In the genomic region with DNA sequence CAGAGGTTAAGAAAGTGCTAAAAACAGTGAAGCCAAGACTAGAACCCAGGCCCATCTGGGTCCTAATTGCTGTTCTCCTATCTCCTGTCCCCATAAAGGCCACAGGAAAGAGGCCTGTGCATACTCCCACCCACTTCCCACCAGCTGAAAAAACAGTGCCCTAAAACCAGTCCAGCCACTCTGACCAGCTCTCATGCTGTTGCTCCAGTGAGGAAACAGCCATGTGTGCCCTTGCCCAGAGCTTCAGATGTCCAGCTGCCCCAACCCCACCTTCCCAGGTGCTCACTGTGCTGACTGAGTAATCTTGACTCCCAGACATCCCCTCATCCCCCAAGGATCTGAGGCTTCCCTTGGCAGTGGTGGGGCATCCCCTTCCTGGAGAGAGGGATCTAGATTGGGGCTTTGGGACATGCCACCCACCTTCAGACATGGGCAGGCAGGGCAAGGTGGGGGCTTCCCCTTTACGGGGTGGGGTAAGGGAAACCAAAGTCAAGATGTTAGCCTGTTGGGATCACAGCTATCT, we compare ENCODE assay signal across 17 cellular contexts. TPM values are rescaled to one million over a fixed set of nuclear protein-coding genes. Genes with fewer than 3 reads are reported as not detected.
DNase-seq lines count a peak whose midpoint lies in the region; ATAC-seq and TF ChIP-seq lines count a peak whose summit lies in the region.
"Had no signal": no experiment of that assay in that cellular context is flagged by ENCODE, and none has a peak within 500 bp of the region (broad histone marks: within the 10 kb centered on the region; RNA-seq: fewer than 3 reads in every experiment).

No MANE protein-coding gene starts in this region.

- H3K27me3 ChIP-seq in body of pancreas (no peaks in the 10 kb centered on the region), neuronal stem cell (ENCODE audit: control insufficient read depth in 3 of 3, insufficient read depth in 3 of 3, low read depth in 1 of 3, low read length in 3 of 3) (peaks cover 0 to 15% (median 0%) of the 10 kb centered on the region in 3 experiments)
- H3K27me3 ChIP-seq: BE2C, SJCRH30 had no signal

- H4K91ac ChIP-seq in neuronal stem cell (ENCODE audit: low read depth, low read length, poor library complexity) = no peak overlapping the region

- H2BK120ac ChIP-seq in neuronal stem cell (ENCODE audit: low read depth, low read length) = no peak overlapping the region

- H3K4me2 ChIP-seq in neuronal stem cell (ENCODE audit: insufficient read depth, low read length, poor library complexity, severe bottlenecking) = no peak overlapping the region

- H3K36me3 ChIP-seq in body of pancreas (replicated peaks in 1 of 2; ENCODE audit: insufficient read depth in 1 of 2, low read depth in 2 of 2) = no peaks in the 10 kb centered on the region
- H3K36me3 ChIP-seq in neuronal stem cell (replicated peaks in 1 of 2; ENCODE audit: control insufficient read depth in 2 of 2, insufficient read depth in 2 of 2, low read length in 2 of 2) = no peaks in the 10 kb centered on the region
- H3K36me3 ChIP-seq: BE2C had no signal

- peak overlapping the region; percentile 23 for H2AK5ac ChIP-seq in neuronal stem cell (ENCODE audit: low read depth, low read length)

- no peak overlapping the region for H3K27ac Mint-ChIP-seq in natural killer cell treated with Interleukin-12 subunit alpha and Interleukin-12 subunit beta and Interleukin-15 and Interleukin-18, amount 100 ng/mL, for 72 hours
- no peak overlapping the region for H3K27ac Mint-ChIP-seq in natural killer cell
- H3K27ac Mint-ChIP-seq in activated naive CD8-positive, alpha-beta T cell treated with anti-CD3 and anti-CD28 coated beads for 36 hours = no peak overlapping the region
- H3K27ac Mint-ChIP-seq: CD8-positive, alpha-beta memory T cell had no signal

- whole genome bisulfite sequencing in body of pancreas, 2 donors = 0 to 69% methylated on average over 1 of the region's 1 CpG
- no CpG with 5 or more reads among the region's 1 CpG for WGBS in neuronal stem cell (ENCODE audit: extremely low coverage in 2 of 2, insufficient read length in 2 of 2, insufficient replicate concordance in 1 of 2), 2 donors

- H3K9ac ChIP-seq in neuronal stem cell (ENCODE audit: low read depth, low read length, poor library complexity) = no peak overlapping the region

- no peak for ATAC-seq in natural killer cell treated with Interleukin-12 subunit alpha and Interleukin-12 subunit beta and Interleukin-15 and Interleukin-18, amount 100 ng/mL, for 72 hours
- ATAC-seq in natural killer cell = no peak
- ATAC-seq in body of pancreas = no peak
- no peak for ATAC-seq in GM21717 (IDR thresholded peaks at IDR 0.05; ENCODE audit: unreplicated experiment)
- no peak for ATAC-seq in HG03280 (IDR thresholded peaks at IDR 0.05; ENCODE audit: unreplicated experiment)

- DNase-seq in natural killer cell treated with Interleukin-12 subunit alpha and Interleukin-12 subunit beta and Interleukin-15 and Interleukin-18, amount 100 ng/mL, for 72 hours (ENCODE audit: low spot score) = peak; percentile 12
- DNase-seq in natural killer cell = no peak
- DNase-seq in body of pancreas = peak in 2 of 4 donors; percentile 33 to 55
- DNase-seq in neuronal stem cell (ENCODE audit: low spot score) = no peak
- no peak for DNase-seq in GM13977 (ENCODE audit: low spot score)
- DNase-seq in activated naive CD8-positive, alpha-beta T cell treated with anti-CD3 and anti-CD28 coated beads for 36 hours = no peak
- DNase-seq: 8988T, BE2C, Karpas-422, MM.1S, NCI-H1092 treated with DMSO at 0.1 percent for 48 hours, NCI-H2081 treated with DMSO at 0.1 percent for 48 hours, NCI-H524, SJCRH30 had no signal

- no peak overlapping the region for H2AFZ ChIP-seq in neuronal stem cell (ENCODE audit: low read length)

- H3K9me3 ChIP-seq in body of pancreas (no peaks in the 10 kb centered on the region), neuronal stem cell (replicated peaks in 1 of 2; ENCODE audit: control insufficient read depth in 2 of 2, insufficient read depth in 1 of 2, low read depth in 1 of 2, low read length in 2 of 2) (no peaks in the 10 kb centered on the region)
- H3K9me3 ChIP-seq: BE2C, SJCRH30 had no signal

- H3K14ac ChIP-seq in neuronal stem cell (ENCODE audit: low read length) = no peak overlapping the region

- no peak overlapping the region for H3K4me3 ChIP-seq in body of pancreas
- H3K4me3 ChIP-seq in neuronal stem cell (ENCODE audit: low read length in 2 of 2) = no peak overlapping the region
- H3K4me3 ChIP-seq: SJCRH30 had no signal

- no peaks in the 10 kb centered on the region for H3K27me3 Mint-ChIP-seq in natural killer cell treated with Interleukin-12 subunit alpha and Interleukin-12 subunit beta and Interleukin-15 and Interleukin-18, amount 100 ng/mL, for 72 hours
- H3K27me3 Mint-ChIP-seq in natural killer cell (ENCODE audit: low read depth in 2 of 2) = no peaks in the 10 kb centered on the region
- no peaks in the 10 kb centered on the region for H3K27me3 Mint-ChIP-seq in activated naive CD8-positive, alpha-beta T cell treated with anti-CD3 and anti-CD28 coated beads for 36 hours
- H3K27me3 Mint-ChIP-seq: CD8-positive, alpha-beta memory T cell had no signal

- H3K18ac ChIP-seq in neuronal stem cell (ENCODE audit: low read length) = peak overlapping the region; percentile 15

- H3K4me3 Mint-ChIP-seq in natural killer cell treated with Interleukin-12 subunit alpha and Interleukin-12 subunit beta and Interleukin-15 and Interleukin-18, amount 100 ng/mL, for 72 hours = no peak overlapping the region
- no peak overlapping the region for H3K4me3 Mint-ChIP-seq in natural killer cell
- no peak overlapping the region for H3K4me3 Mint-ChIP-seq in activated naive CD8-positive, alpha-beta T cell treated with anti-CD3 and anti-CD28 coated beads for 36 hours
- H3K4me3 Mint-ChIP-seq: CD8-positive, alpha-beta memory T cell had no signal

- no peaks in the 10 kb centered on the region for H3K9me3 Mint-ChIP-seq in natural killer cell treated with Interleukin-12 subunit alpha and Interleukin-12 subunit beta and Interleukin-15 and Interleukin-18, amount 100 ng/mL, for 72 hours
- no peaks in the 10 kb centered on the region for H3K9me3 Mint-ChIP-seq in natural killer cell
- no peaks in the 10 kb centered on the region for H3K9me3 Mint-ChIP-seq in activated naive CD8-positive, alpha-beta T cell treated with anti-CD3 and anti-CD28 coated beads for 36 hours
- H3K9me3 Mint-ChIP-seq: CD8-positive, alpha-beta memory T cell had no signal

- H2BK5ac ChIP-seq in neuronal stem cell (ENCODE audit: low read length) = no peak overlapping the region

- H4K8ac ChIP-seq in neuronal stem cell (ENCODE audit: low read depth, low read length) = no peak overlapping the region

- TF ChIP-seq CTCF in natural killer cell (IDR thresholded peaks at IDR 0.05) (no peak), body of pancreas (IDR thresholded peaks at IDR 0.05) (no peak), GM13977 (IDR thresholded peaks at IDR 0.05; ENCODE audit: extremely low read depth, insufficient read depth, missing control alignments) (no peak)

- intact Hi-C loops in natural killer cell (cut with micrococcal nuclease) (no loop called here), body of pancreas (cut with DNase I) (no loop called here)

- in situ Hi-C loops in GM13977 (cut with MboI; ENCODE audit: low pct_unique_long_range_greater_than_20kb, low sequenced_read_pairs, unreplicated experiment) = no loop called here

- H3K4me1 Mint-ChIP-seq in natural killer cell treated with Interleukin-12 subunit alpha and Interleukin-12 subunit beta and Interleukin-15 and Interleukin-18, amount 100 ng/mL, for 72 hours (ENCODE audit: low read depth in 2 of 2) = no peaks in the 10 kb centered on the region
- H3K4me1 Mint-ChIP-seq in natural killer cell = no peaks in the 10 kb centered on the region
- no peaks in the 10 kb centered on the region for H3K4me1 Mint-ChIP-seq in activated naive CD8-positive, alpha-beta T cell treated with anti-CD3 and anti-CD28 coated beads for 36 hours

- H2BK12ac ChIP-seq in neuronal stem cell (ENCODE audit: low read length) = no peak overlapping the region

- no peaks in the 10 kb centered on the region for H3K36me3 Mint-ChIP-seq in natural killer cell treated with Interleukin-12 subunit alpha and Interleukin-12 subunit beta and Interleukin-15 and Interleukin-18, amount 100 ng/mL, for 72 hours
- H3K36me3 Mint-ChIP-seq in natural killer cell = no peaks in the 10 kb centered on the region
- H3K36me3 Mint-ChIP-seq in activated naive CD8-positive, alpha-beta T cell treated with anti-CD3 and anti-CD28 coated beads for 36 hours = peaks cover 14% of the 10 kb centered on the region
- H3K36me3 Mint-ChIP-seq: CD8-positive, alpha-beta memory T cell had no signal

- H3K4me1 ChIP-seq in body of pancreas = peaks cover 94% of the 10 kb centered on the region
- peaks cover 0 to 24% of the 10 kb centered on the region in 2 donors for H3K4me1 ChIP-seq in neuronal stem cell (ENCODE audit: control insufficient read depth in 2 of 2, insufficient read depth in 1 of 2, low read depth in 1 of 2, low read length in 2 of 2)
- H3K4me1 ChIP-seq: BE2C had no signal

- H3K79me1 ChIP-seq in neuronal stem cell (ENCODE audit: low read depth, low read length) = peaks cover 4% of the 10 kb centered on the region

- no peak overlapping the region for H3K4ac ChIP-seq in neuronal stem cell (ENCODE audit: low read length)

- H2BK15ac ChIP-seq in neuronal stem cell (ENCODE audit: low read length) = no peak overlapping the region

- no peak for TF ChIP-seq POLR2A in body of pancreas (IDR thresholded peaks at IDR 0.05)

- H3K27ac ChIP-seq in body of pancreas (peak overlapping the region in 3 of 4 donors; percentile 45 to 84 (median 48)), neuronal stem cell (replicated peaks; ENCODE audit: low read length) (no peak overlapping the region)
- H3K27ac ChIP-seq: SJCRH30 had no signal

- no peak overlapping the region for H3K23ac ChIP-seq in neuronal stem cell (ENCODE audit: low read depth, low read length, poor library complexity)

RNA-seq across cellular contexts. Expression of gene KCNK5, which starts 28.7 kb away (rescaled TPM):
- total RNA-seq in natural killer cell treated with Interleukin-12 subunit alpha and Interleukin-12 subunit beta and Interleukin-15 and Interleukin-18, amount 100 ng/mL, for 72 hours = 10 to 100 TPM in 1 of 2 donors, 1 to 10 TPM in 1; 2.1 to 10.9 TPM
- total RNA-seq in natural killer cell (under 1 TPM in 2 of 3 donors, not detected in 1; 0.16 to 0.50 TPM), body of pancreas (10 to 100 TPM; 16.9 to 31.0 TPM)
- 4.8 TPM for polyA plus RNA-seq in neuronal stem cell (2013, experiment 1 of 2)
- polyA plus RNA-seq in neuronal stem cell (2013, experiment 2 of 2) = 4.9 TPM
- total RNA-seq in activated naive CD8-positive, alpha-beta T cell treated with anti-CD3 and anti-CD28 coated beads for 36 hours = 10 to 100 TPM; 18.6 to 19.6 TPM
